20 cellular contexts compared by ENCODE assay signal in the genomic region with DNA sequence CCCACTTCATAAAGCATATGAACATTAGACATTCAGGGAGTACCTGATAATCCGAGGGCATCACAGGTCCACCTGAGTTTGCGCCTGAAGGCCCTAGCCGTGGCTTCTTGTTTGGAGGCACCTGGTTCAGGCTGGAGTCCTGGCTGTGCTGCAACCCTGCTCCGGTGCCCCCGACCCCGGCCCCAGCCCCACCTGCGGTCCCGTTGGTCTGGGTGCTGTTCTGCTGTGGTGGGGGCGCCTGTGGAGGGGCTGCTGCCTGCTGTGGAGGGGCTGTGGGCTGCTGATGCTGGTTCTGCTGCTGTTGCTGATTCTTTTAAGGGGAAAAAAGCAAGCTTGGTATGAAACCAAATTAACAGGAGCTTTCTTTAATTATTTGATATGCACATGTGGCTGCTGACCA.
DNase-seq lines count a peak whose midpoint lies in the region; ATAC-seq, FAIRE-seq and TF ChIP-seq lines count a peak whose summit lies in the region.
"Had no signal": no experiment of that assay in that cellular context is flagged by ENCODE, and none has a peak within 500 bp of the region (broad histone marks: within the 10 kb centered on the region; RNA-seq: fewer than 3 reads in every experiment).

No MANE protein-coding gene starts in this region.

- H3K27ac ChIP-seq in C4-2B (peak overlapping the region; percentile 72), cingulate gyrus (ENCODE audit: low read depth, low read length) (peak overlapping the region; percentile 91), prostate gland (peak overlapping the region; percentile 61 to 64), temporal lobe (ENCODE audit: low read depth, low read length) (peak overlapping the region; percentile 94)

- intact Hi-C loops in prostate gland (cut with DNase I): no loop called here

- ATAC-seq in HG02642 (IDR thresholded peaks at IDR 0.05; ENCODE audit: poor library complexity, unreplicated experiment): no peak
- ATAC-seq: HCT116 had no signal

- DNase-seq in prostate gland (ENCODE audit: low spot score) (no peak), RCC 7860 (ENCODE audit: low spot score) (no peak), 8988T (no peak)
- DNase-seq: ACHN; BE2C; Calu3; CD4-positive, alpha-beta memory T cell; DMS79 treated with DMSO at 0.1 percent for 48 hours; GF-D8; GOT3; H7; HFFc6; IMR-90 had no signal

- peaks cover 6% of the 10 kb centered on the region for H3K4me1 ChIP-seq in prostate gland (replicated peaks)
- H3K4me1 ChIP-seq: BE2C had no signal

- H3K4me3 ChIP-seq in prostate gland: no peak overlapping the region

- no peaks in the 10 kb centered on the region for H3K9me3 ChIP-seq in prostate gland
- H3K9me3 ChIP-seq: BE2C had no signal

- H3K27me3 ChIP-seq in prostate gland (replicated peaks; ENCODE audit: insufficient read depth): no peaks in the 10 kb centered on the region
- H3K27me3 ChIP-seq: BE2C had no signal

- FAIRE-seq in RCC 7860 (lab: Jason Lieb, UNC): no peak
- FAIRE-seq: A204.1, HTR-8/SVneo had no signal

- no peak for TF ChIP-seq CTCF in C4-2B (conservative IDR thresholded peaks at IDR 0.05)
- TF ChIP-seq CTCF in prostate gland (IDR thresholded peaks at IDR 0.05): no peak

- 73% methylated on average over 9 of the region's 9 CpGs for WGBS in prostate gland

- no peaks in the 10 kb centered on the region for H3K36me3 ChIP-seq in prostate gland
- H3K36me3 ChIP-seq: BE2C had no signal

- TF ChIP-seq POLR2A in prostate gland (IDR thresholded peaks at IDR 0.05): no peak
